1 cellular context compared by ENCODE assay signal in the genomic region with DNA sequence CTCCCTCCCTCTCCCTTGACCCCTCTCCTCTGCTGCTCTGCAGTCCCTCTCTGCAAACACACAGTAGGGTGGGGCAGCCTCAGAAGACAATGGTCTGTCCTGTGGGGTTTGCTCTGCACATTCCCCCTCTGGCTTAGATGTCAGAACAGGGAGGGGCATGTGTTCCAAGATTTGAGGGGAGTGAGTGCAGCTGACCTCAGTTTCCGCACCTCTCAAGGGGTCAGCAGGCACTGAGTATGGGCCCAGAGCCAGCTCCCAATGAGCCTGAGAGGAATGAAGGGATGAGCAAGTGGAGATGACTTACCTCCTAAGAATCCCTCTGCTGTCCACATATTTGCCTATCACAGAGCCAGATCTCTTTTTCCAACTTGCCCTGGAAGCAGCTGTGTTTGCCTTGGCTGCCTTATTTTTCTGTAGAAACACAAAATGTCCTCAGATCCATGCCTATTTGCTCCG.
TF ChIP-seq lines count a peak whose summit lies in the region.

No MANE protein-coding gene starts in this region.

TF ChIP-seq in WTC11, 78 proteins besides CTCF, POLR2A, EP300 and RAD21 (continued from another document):
- TF ChIP-seq, protein P1, sequence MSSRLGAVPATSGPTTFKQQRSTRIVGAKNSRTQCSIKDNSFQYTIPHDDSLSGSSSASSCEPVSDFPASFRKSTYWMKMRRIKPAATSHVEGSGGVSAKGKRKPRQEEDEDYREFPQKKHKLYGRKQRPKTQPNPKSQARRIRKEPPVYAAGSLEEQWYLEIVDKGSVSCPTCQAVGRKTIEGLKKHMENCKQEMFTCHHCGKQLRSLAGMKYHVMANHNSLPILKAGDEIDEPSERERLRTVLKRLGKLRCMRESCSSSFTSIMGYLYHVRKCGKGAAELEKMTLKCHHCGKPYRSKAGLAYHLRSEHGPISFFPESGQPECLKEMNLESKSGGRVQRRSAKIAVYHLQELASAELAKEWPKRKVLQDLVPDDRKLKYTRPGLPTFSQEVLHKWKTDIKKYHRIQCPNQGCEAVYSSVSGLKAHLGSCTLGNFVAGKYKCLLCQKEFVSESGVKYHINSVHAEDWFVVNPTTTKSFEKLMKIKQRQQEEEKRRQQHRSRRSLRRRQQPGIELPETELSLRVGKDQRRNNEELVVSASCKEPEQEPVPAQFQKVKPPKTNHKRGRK (CRISPR knock-in tag; IDR thresholded peaks at IDR 0.05; ENCODE audit: borderline replicate concordance), result no peak
- no peak for TF ChIP-seq SP1 (CRISPR knock-in tag; conservative IDR thresholded peaks at IDR 0.05)
- no peak for TF ChIP-seq NFYB (CRISPR knock-in tag; conservative IDR thresholded peaks at IDR 0.05; ENCODE audit: low read depth)
- TF ChIP-seq SMAD3 (CRISPR knock-in tag; IDR thresholded peaks at IDR 0.05; ENCODE audit: borderline replicate concordance), result no peak
- TF ChIP-seq FOXK1 (CRISPR knock-in tag; IDR thresholded peaks at IDR 0.05), result no peak
- TF ChIP-seq ZNF423 (CRISPR knock-in tag; IDR thresholded peaks at IDR 0.05), result no peak
- TF ChIP-seq GRHL2 (CRISPR knock-in tag; IDR thresholded peaks at IDR 0.05; ENCODE audit: insufficient replicate concordance, severe bottlenecking), result no peak
